In genomic region chr6:21508753-21509152, GRCh38 we compare ENCODE assay signal across 1 cellular context.
TF ChIP-seq lines count a peak whose summit lies in the region.

No MANE protein-coding gene starts in this region.

TF ChIP-seq in HepG2, 621 proteins besides CTCF, POLR2A, EP300 and RAD21 (continued from another document):
- no peak for TF ChIP-seq PAXIP1 (CRISPR knock-in tag; conservative IDR thresholded peaks at IDR 0.05)
- TF ChIP-seq FOXJ3 (CRISPR knock-in tag; IDR thresholded peaks at IDR 0.05; ENCODE audit: borderline replicate concordance), result no peak
- no peak for TF ChIP-seq ELF4 (CRISPR knock-in tag; IDR thresholded peaks at IDR 0.05; ENCODE audit: borderline replicate concordance)
- TF ChIP-seq GRHL1 (CRISPR knock-in tag; conservative IDR thresholded peaks at IDR 0.05), result no peak
- no peak for TF ChIP-seq PBX3 (CRISPR knock-in tag; IDR thresholded peaks at IDR 0.05; ENCODE audit: borderline replicate concordance)
- 0 out of 2 replicates have a peak, but pooled peaks have one; percentile 69 for TF ChIP-seq ZNF33A (CRISPR knock-in tag; IDR thresholded peaks at IDR 0.05; ENCODE audit: borderline replicate concordance)
- no peak for TF ChIP-seq SAFB2 (CRISPR knock-in tag; IDR thresholded peaks at IDR 0.05; ENCODE audit: borderline replicate concordance, low read depth)
- peak; percentile 15; the same call in 1 of the 2 replicates for TF ChIP-seq CEBPB (IDR thresholded peaks at IDR 0.05; ENCODE audit: borderline replicate concordance, low read depth, low read length)
- no peak for TF ChIP-seq POGZ (CRISPR knock-in tag; IDR thresholded peaks at IDR 0.05)
- TF ChIP-seq MTF1 (CRISPR knock-in tag; IDR thresholded peaks at IDR 0.05), result no peak
- TF ChIP-seq ZNF335 (CRISPR knock-in tag; IDR thresholded peaks at IDR 0.05), result no peak
